Comparison of ENCODE assay signal across 8 cellular contexts in genomic region chr9:100099722-100100042, GRCh38. TPM values are rescaled to one million over a fixed set of nuclear protein-coding genes. Genes with fewer than 3 reads are reported as not detected.
A peak's percentile ranks its signal among the peaks of the same experiment; 100 is the strongest.
DNase-seq lines count a peak whose midpoint lies in the region; ATAC-seq, FAIRE-seq and TF ChIP-seq lines count a peak whose summit lies in the region.

No MANE protein-coding gene starts in this region.

- POLR2A ChIA-PET in activated naive CD8-positive, alpha-beta T cell treated with anti-CD3 and anti-CD28 coated beads, Interleukin-2, amount 10 ng/mL, durations not matched to agents 7 days and 5 days (lab: Charles Lee): interaction anchor here (1.0 to 1.4 kb wide), 2 partner anchors 193 to 253 kb away, joined by 3 read pairs; partner anchors contain the start of gene TEX10

- no peak for ATAC-seq in activated naive CD8-positive, alpha-beta T cell treated with anti-CD3 and anti-CD28 coated beads, Interleukin-2, amount 10 ng/mL, durations not matched to agents 7 days and 5 days (ENCODE audit: low read depth)
- no peak for ATAC-seq in GM18519 (IDR thresholded peaks at IDR 0.05; ENCODE audit: low FRiP score, unreplicated experiment)

- H3K4me3 ChIP-seq in LNCaP clone FGC (ENCODE audit: low read depth, low read length): peak overlapping the region; percentile 92
- H3K4me3 ChIP-seq in iPS-11a (ENCODE audit: low read depth, low read length): peak overlapping the region; percentile 69
- H3K4me3 ChIP-seq in skin epidermis: peak overlapping the region; percentile 59 to 96 (median 85)

- H3K27me3 Mint-ChIP-seq in activated naive CD8-positive, alpha-beta T cell treated with anti-CD3 and anti-CD28 coated beads, Interleukin-2, amount 10 ng/mL, durations not matched to agents 7 days and 5 days: no peaks in the 10 kb centered on the region

- DNase-seq in GM12892 (ENCODE audit: insufficient read length) (no peak), LNCaP clone FGC (ENCODE audit: low read depth) (no peak), middle frontal gyrus (ENCODE audit: extremely low spot score, low spot score) (no peak)
- DNase-seq in activated naive CD8-positive, alpha-beta T cell treated with anti-CD3 and anti-CD28 coated beads, Interleukin-2, amount 10 ng/mL, durations not matched to agents 7 days and 5 days: no peak

- no peak for TF ChIP-seq POLR2A in GM12892 (IDR thresholded peaks at IDR 0.05; ENCODE audit: low read depth, low read length)

- H3K27ac ChIP-seq in 22Rv1 (peak overlapping the region; percentile 90), skin epidermis (peak overlapping the region in 20 of 21 experiments; percentile 20 to 94 (median 88))

- H3K9me3 Mint-ChIP-seq in activated naive CD8-positive, alpha-beta T cell treated with anti-CD3 and anti-CD28 coated beads, Interleukin-2, amount 10 ng/mL, durations not matched to agents 7 days and 5 days: no peaks in the 10 kb centered on the region

- TF ChIP-seq CTCF in 22Rv1 (IDR thresholded peaks at IDR 0.05) (no peak), LNCaP clone FGC (IDR thresholded peaks at IDR 0.05; ENCODE audit: control insufficient read depth, extremely low read depth, insufficient read depth) (no peak)

- peaks cover 23% of the 10 kb centered on the region for H3K4me1 Mint-ChIP-seq in activated naive CD8-positive, alpha-beta T cell treated with anti-CD3 and anti-CD28 coated beads, Interleukin-2, amount 10 ng/mL, durations not matched to agents 7 days and 5 days

- peak; percentile 60 for FAIRE-seq in GM12892 (lab: Jason Lieb, UNC)

- peak overlapping the region; percentile 99 for H3K4me3 Mint-ChIP-seq in activated naive CD8-positive, alpha-beta T cell treated with anti-CD3 and anti-CD28 coated beads, Interleukin-2, amount 10 ng/mL, durations not matched to agents 7 days and 5 days

- H3K36me3 Mint-ChIP-seq in activated naive CD8-positive, alpha-beta T cell treated with anti-CD3 and anti-CD28 coated beads, Interleukin-2, amount 10 ng/mL, durations not matched to agents 7 days and 5 days: peaks cover 5% of the 10 kb centered on the region

- H3K27ac Mint-ChIP-seq in activated naive CD8-positive, alpha-beta T cell treated with anti-CD3 and anti-CD28 coated beads, Interleukin-2, amount 10 ng/mL, durations not matched to agents 7 days and 5 days: peak overlapping the region; percentile 98

RNA-seq across cellular contexts. Expression of gene INVS, which starts 0.6 kb away (rescaled TPM):
- 12.4 TPM for polyA plus RNA-seq in GM12892 (2012; ENCODE audit: missing spikeins)
- total RNA-seq in activated naive CD8-positive, alpha-beta T cell treated with anti-CD3 and anti-CD28 coated beads, Interleukin-2, amount 10 ng/mL, durations not matched to agents 7 days and 5 days: 10 to 100 TPM; 17.8 to 18.9 TPM

RNA-seq across cellular contexts. Expression of gene ERP44, which starts 0.9 kb away (rescaled TPM):
- 19.1 TPM for polyA plus RNA-seq in GM12892 (2012; ENCODE audit: missing spikeins)
- 10 to 100 TPM; 14.4 to 15.2 TPM for total RNA-seq in activated naive CD8-positive, alpha-beta T cell treated with anti-CD3 and anti-CD28 coated beads, Interleukin-2, amount 10 ng/mL, durations not matched to agents 7 days and 5 days
